In the genomic region with DNA sequence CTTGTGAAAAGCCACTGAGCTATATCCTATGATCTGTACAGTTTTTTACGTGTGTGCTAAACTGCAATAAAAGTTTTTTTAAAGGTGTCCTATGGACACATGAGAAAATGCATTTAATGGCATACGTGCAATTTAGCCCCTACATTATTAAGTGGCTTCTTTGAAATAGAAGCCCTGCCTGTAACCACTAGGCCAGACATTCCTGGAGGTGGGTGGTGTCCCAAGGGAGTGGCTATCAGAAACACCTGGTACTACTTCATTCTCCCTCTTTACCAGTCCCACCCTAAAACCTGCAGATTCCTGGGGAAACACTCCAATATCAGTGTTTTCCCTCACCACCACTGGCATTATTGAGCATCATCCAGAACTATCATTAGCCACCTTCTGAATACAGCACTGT, we compare ENCODE assay signal across 25 cellular contexts.
"Had no signal": no experiment of that assay in that cellular context is flagged by ENCODE, and none has a peak within 500 bp of the region (broad histone marks: within the 10 kb centered on the region; RNA-seq: fewer than 3 reads in every experiment).

No MANE protein-coding gene starts in this region.

- H3K27ac ChIP-seq: gastrocnemius medialis, pancreas, psoas muscle, sigmoid colon, transverse colon, uterus had no signal

- H3K9me3 Mint-ChIP-seq: activated CD4-positive, alpha-beta memory T cell treated with anti-CD3 and anti-CD28 coated beads, Interleukin-2, amount 10 ng/mL, durations not matched to agents 7 days and 5 days; activated CD4-positive, alpha-beta T cell treated with anti-CD3 and anti-CD28 coated beads, Interleukin-2, amount 10 ng/mL, durations not matched to agents 24 days and 14 days; mesothelial cell of epicardium; naive B cell; neural crest cell; stimulated activated memory B cell treated with anti-CD40 and anti-IgM and Interleukin-4, amounts not matched to agents 10 μg/mL and 1 μg/mL and 100 μg/mL, for 72 hours had no signal

- H3K36me3 Mint-ChIP-seq: mesothelial cell of epicardium had no signal

- H3K36me3 ChIP-seq: gastrocnemius medialis, pancreas, sigmoid colon, transverse colon, uterus had no signal

- H3K27me3 ChIP-seq: gastrocnemius medialis, pancreas, sigmoid colon, transverse colon, uterus had no signal

- H3K4me3 Mint-ChIP-seq: activated CD4-positive, alpha-beta memory T cell treated with anti-CD3 and anti-CD28 coated beads, Interleukin-2, amount 10 ng/mL, durations not matched to agents 7 days and 5 days; activated CD4-positive, alpha-beta T cell treated with anti-CD3 and anti-CD28 coated beads, Interleukin-2, amount 10 ng/mL, durations not matched to agents 24 days and 14 days; activated CD8-positive, alpha-beta memory T cell treated with anti-CD3 and anti-CD28 coated beads, Interleukin-2, amount 10 ng/mL, durations not matched to agents 7 days and 5 days; activated naive CD8-positive, alpha-beta T cell; mesothelial cell of epicardium; neural crest cell; stimulated activated memory B cell treated with anti-CD40 and anti-IgM and Interleukin-4, amounts not matched to agents 10 μg/mL and 1 μg/mL and 100 μg/mL, for 72 hours had no signal

- H3K4me3 ChIP-seq: gastrocnemius medialis, pancreas, psoas muscle, sigmoid colon, transverse colon, uterus had no signal

- H3K4me1 Mint-ChIP-seq: neural crest cell had no signal

- ATAC-seq: activated CD8-positive, alpha-beta memory T cell treated with anti-CD3 and anti-CD28 coated beads, Interleukin-2, amount 10 ng/mL, durations not matched to agents 7 days and 5 days; gastrocnemius medialis; left cardiac atrium; pancreas; psoas muscle had no signal

- H3K27ac Mint-ChIP-seq: activated CD4-positive, alpha-beta memory T cell treated with anti-CD3 and anti-CD28 coated beads, Interleukin-2, amount 10 ng/mL, durations not matched to agents 7 days and 5 days; activated CD8-positive, alpha-beta memory T cell treated with anti-CD3 and anti-CD28 coated beads, Interleukin-2, amount 10 ng/mL, durations not matched to agents 7 days and 5 days; activated naive CD8-positive, alpha-beta T cell; mesothelial cell of epicardium had no signal

- H3K9me3 ChIP-seq: gastrocnemius medialis, pancreas, psoas muscle, sigmoid colon, transverse colon, uterus had no signal

- DNase-seq: activated CD4-positive, alpha-beta memory T cell treated with anti-CD3 and anti-CD28 coated beads, Interleukin-2, amount 10 ng/mL, durations not matched to agents 7 days and 5 days; activated CD4-positive, alpha-beta T cell treated with anti-CD3 and anti-CD28 coated beads, Interleukin-2, amount 10 ng/mL, durations not matched to agents 24 days and 14 days; activated CD4-positive, CD25-positive, alpha-beta regulatory T cell treated with anti-CD3 and anti-CD28 coated beads, Interleukin-2, amount 50 U/mL, for 72 hours; activated CD8-positive, alpha-beta memory T cell treated with anti-CD3 and anti-CD28 coated beads, Interleukin-2, amount 10 ng/mL, durations not matched to agents 7 days and 5 days; activated effector memory CD4-positive, alpha-beta T cell treated with Interleukin-2 at 50 U/mL for 16 hours; activated naive CD4-positive, alpha-beta T cell treated with Interleukin-2 at 50 U/mL for 16 hours; anterior cingulate cortex; effector CD8-positive, alpha-beta T cell; gastrocnemius medialis; glutamatergic neuron; left cardiac atrium; nucleus accumbens; pancreas; psoas muscle; sigmoid colon; small intestine; stimulated activated CD4-positive, alpha-beta T cell treated with anti-CD3 and anti-CD28 coated beads, Interleukin-4, amount 100 ng/mL, for 24 hours; T-helper 2 cell; transverse colon; uterus had no signal

- H3K27me3 Mint-ChIP-seq: activated CD4-positive, alpha-beta memory T cell treated with anti-CD3 and anti-CD28 coated beads, Interleukin-2, amount 10 ng/mL, durations not matched to agents 7 days and 5 days; activated CD4-positive, alpha-beta T cell treated with anti-CD3 and anti-CD28 coated beads, Interleukin-2, amount 10 ng/mL, durations not matched to agents 24 days and 14 days; activated CD8-positive, alpha-beta memory T cell treated with anti-CD3 and anti-CD28 coated beads, Interleukin-2, amount 10 ng/mL, durations not matched to agents 7 days and 5 days; activated naive CD8-positive, alpha-beta T cell; naive B cell; stimulated activated memory B cell treated with anti-CD40 and anti-IgM and Interleukin-4, amounts not matched to agents 10 μg/mL and 1 μg/mL and 100 μg/mL, for 72 hours had no signal
